In genomic region chr1:204863024-204863423, GRCh38 we compare ENCODE assay signal across 21 cellular contexts. TPM values are rescaled to one million over a fixed set of nuclear protein-coding genes. Genes with fewer than 3 reads are reported as not detected.
"Had no signal": no experiment of that assay in that cellular context is flagged by ENCODE, and none has a peak within 500 bp of the region (broad histone marks: within the 10 kb centered on the region; RNA-seq: fewer than 3 reads in every experiment).

No MANE protein-coding gene starts in this region.

- FAIRE-seq: colon had no signal

- ATAC-seq: activated T-helper 17 cell treated with anti-CD3 and anti-CD28 coated beads, Interleukin-2, amount 50 U/mL, for 72 hours; left colon; mucosa of descending colon; natural killer cell had no signal

- DNase-seq: activated CD4-positive, alpha-beta T cell treated with anti-CD3 and anti-CD28 coated beads, Interleukin-2, amount 50 U/mL, for 4 hours; activated CD4-positive, CD25-positive, alpha-beta regulatory T cell treated with anti-CD3 and anti-CD28 coated beads, Interleukin-2, amount 50 U/mL, for 72 hours; activated naive CD4-positive, alpha-beta T cell treated with anti-CD3 and anti-CD28 coated beads for 36 hours; activated T-cell treated with anti-CD3 and anti-CD28 coated beads for 4 hours; effector CD8-positive, alpha-beta T cell; foreskin fibroblast; immature natural killer cell; left colon; mucosa of descending colon; natural killer cell; retina; stimulated activated CD4-positive, alpha-beta T cell treated with anti-CD3 and anti-CD28 coated beads, Interleukin-4, amount 100 ng/mL, for 4 hours; stimulated activated CD8-positive, alpha-beta memory T cell treated with anti-CD3 and anti-CD28 coated beads, Interleukin-4, amount 100 ng/mL, for 48 hours; stimulated activated naive CD4-positive, alpha-beta T cell treated with Interleukin-2 at 50 U/mL for 16 hours had no signal

- H3K4me3 ChIP-seq: mucosa of descending colon, SK-N-MC, smooth muscle cell, thoracic aorta had no signal

- H3K27ac ChIP-seq: neutrophil, parathyroid adenoma, SK-N-MC, thoracic aorta had no signal

- H3K36me3 ChIP-seq: neutrophil, thoracic aorta had no signal

- H3K4me1 ChIP-seq: parathyroid adenoma had no signal

- H3K9me3 ChIP-seq: mucosa of descending colon, neutrophil, thoracic aorta had no signal

RNA-seq across cellular contexts. Expression of gene NFASC, which starts 7.6 kb away (rescaled TPM):
- polyA plus RNA-seq: immature natural killer cell had no signal
